25 cellular contexts compared by ENCODE assay signal in the genomic region with DNA sequence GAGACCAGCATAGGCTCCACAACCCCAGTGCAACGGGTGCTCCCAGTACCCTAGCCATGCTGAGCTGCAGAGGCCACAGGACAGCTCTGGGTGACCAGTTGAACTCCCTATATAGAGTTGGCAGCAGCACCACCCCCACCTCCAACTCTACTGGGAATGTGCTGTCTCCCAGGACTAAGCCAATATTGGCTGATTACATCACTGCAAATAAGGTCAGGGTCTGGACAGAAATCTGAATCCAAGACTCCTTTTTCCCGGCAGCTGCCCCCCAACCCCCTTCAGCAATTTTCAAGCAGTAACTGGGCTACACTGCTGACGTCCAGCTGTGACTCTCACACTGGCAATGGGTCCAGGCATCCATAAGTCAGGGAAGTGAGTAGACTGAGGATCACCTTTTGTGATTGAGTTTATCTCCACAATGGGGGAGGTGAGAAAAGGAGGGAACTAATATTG. TPM values are rescaled to one million over a fixed set of nuclear protein-coding genes. Genes with fewer than 3 reads are reported as not detected.
DNase-seq lines count a peak whose midpoint lies in the region; ATAC-seq and TF ChIP-seq lines count a peak whose summit lies in the region.
"Had no signal": no experiment of that assay in that cellular context is flagged by ENCODE, and none has a peak within 500 bp of the region (broad histone marks: within the 10 kb centered on the region; RNA-seq: fewer than 3 reads in every experiment).

A gene with protein sequence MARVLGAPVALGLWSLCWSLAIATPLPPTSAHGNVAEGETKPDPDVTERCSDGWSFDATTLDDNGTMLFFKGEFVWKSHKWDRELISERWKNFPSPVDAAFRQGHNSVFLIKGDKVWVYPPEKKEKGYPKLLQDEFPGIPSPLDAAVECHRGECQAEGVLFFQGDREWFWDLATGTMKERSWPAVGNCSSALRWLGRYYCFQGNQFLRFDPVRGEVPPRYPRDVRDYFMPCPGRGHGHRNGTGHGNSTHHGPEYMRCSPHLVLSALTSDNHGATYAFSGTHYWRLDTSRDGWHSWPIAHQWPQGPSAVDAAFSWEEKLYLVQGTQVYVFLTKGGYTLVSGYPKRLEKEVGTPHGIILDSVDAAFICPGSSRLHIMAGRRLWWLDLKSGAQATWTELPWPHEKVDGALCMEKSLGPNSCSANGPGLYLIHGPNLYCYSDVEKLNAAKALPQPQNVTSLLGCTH (minus strand): TSS at position 82 of the 453 bp plus-strand sequence. CDS start 24 bp downstream, at position 58.

- H4K8ac ChIP-seq in IMR-90 (ENCODE audit: low read depth in 2 of 2, low read length in 2 of 2), result no peak within 1 kb of the TSS

- ATAC-seq in IMR-90 (ENCODE audit: low read depth), result no peak
- ATAC-seq: GM23338, Panc1 had no signal

- H3K4me3 ChIP-seq in Caco-2 (ENCODE audit: low read depth, low read length) (no peak within 1 kb of the TSS), IMR-90 (ENCODE audit: insufficient read depth, low read depth, low read length) (no peak within 1 kb of the TSS), hepatocyte (no peak within 1 kb of the TSS), neural cell (ENCODE audit: low read length) (no peak within 1 kb of the TSS)
- H3K4me3 ChIP-seq: BLaER1, GM23338, HAP-1 had no signal

- no peaks in the 10 kb centered on the region for H3K9me2 ChIP-seq in hepatocyte (replicated peaks; ENCODE audit: insufficient read depth)
- H3K9me2 ChIP-seq in neural cell (ENCODE audit: insufficient read depth, low read length), result no peaks in the 10 kb centered on the region

- TF ChIP-seq RAD21 in IMR-90 (IDR thresholded peaks at IDR 0.05; ENCODE audit: low read length), result no peak
- no peak for TF ChIP-seq RAD21 in neural cell (conservative IDR thresholded peaks at IDR 0.05)

- dilution Hi-C loops in IMR-90 (cut with HindIII; ENCODE audit: low sequenced_read_pairs, unreplicated experiment), result no loop called here

- H3K27me3 ChIP-seq in Caco-2 (replicated peaks; ENCODE audit: control insufficient read depth, insufficient read depth, low read length) (no peaks in the 10 kb centered on the region), IMR-90 (ENCODE audit: control insufficient read depth, insufficient read depth, low read length) (no peaks in the 10 kb centered on the region), hepatocyte (no peaks in the 10 kb centered on the region), neural cell (ENCODE audit: insufficient read depth, low read depth, low read length) (no peaks in the 10 kb centered on the region)
- H3K27me3 ChIP-seq: BLaER1 had no signal

- H2AK9ac ChIP-seq in IMR-90 (replicated peaks; ENCODE audit: low read depth, low read length, poor library complexity), result no peak within 1 kb of the TSS

- no peak within 1 kb of the TSS for H2BK15ac ChIP-seq in IMR-90 (ENCODE audit: low read depth, low read length)

- H3K4me1 ChIP-seq in Caco-2 (peaks cover 29% of the 10 kb centered on the region), IMR-90 (ENCODE audit: control insufficient read depth, insufficient read depth, low read length) (no peaks in the 10 kb centered on the region), hepatocyte (ENCODE audit: insufficient read depth) (peaks cover 20% of the 10 kb centered on the region)
- H3K4me1 ChIP-seq: HAP-1 had no signal

- H3K18ac ChIP-seq in IMR-90 (ENCODE audit: low read depth, low read length), result no peak within 1 kb of the TSS

- no peak for TF ChIP-seq POLR2A in IMR-90 (IDR thresholded peaks at IDR 0.05; ENCODE audit: low read depth, low read length)

- H3K14ac ChIP-seq in IMR-90 (replicated peaks; ENCODE audit: low read depth, low read length), result no peak within 1 kb of the TSS

- CTCF ChIA-PET in Caco-2 (lab: Charles Lee) (interaction anchor here (1.0 to 8.4 kb wide), 3 partner anchors 41 to 78 kb away, joined by 4 to 190 read pairs (median 4); a partner anchor contains a TSS), IMR-90 (lab: Yijun Ruan, JAX) (interaction anchor here (1.2 to 6.7 kb wide), 2 partner anchors 56 to 62 kb away, joined by 3 to 107 read pairs; no protein-coding TSS in a partner anchor)

- no peaks in the 10 kb centered on the region for H3K27me3 Mint-ChIP-seq in Caco-2 (ENCODE audit: insufficient read depth, unreplicated experiment)
- H3K27me3 Mint-ChIP-seq: CD4-positive, alpha-beta T cell had no signal

- no peak within 1 kb of the TSS for H4K91ac ChIP-seq in IMR-90 (ENCODE audit: insufficient read depth, low read depth, low read length)

- BruUV-seq in Caco-2 (replicated peaks; lab: Mats Ljungman, UMichigan) (no TSS peak), IMR-90 (replicated peaks; lab: Mats Ljungman, UMichigan) (no TSS peak)

- H3K23ac ChIP-seq in IMR-90 (ENCODE audit: low read depth, low read length), result no peak within 1 kb of the TSS

- H4K20me1 ChIP-seq in IMR-90 (ENCODE audit: insufficient read depth, low read length) (no peaks in the 10 kb centered on the region), hepatocyte (ENCODE audit: insufficient read depth, poor library complexity, severe bottlenecking) (no peaks in the 10 kb centered on the region), neural cell (ENCODE audit: insufficient read depth) (no peaks in the 10 kb centered on the region)
- H4K20me1 ChIP-seq: BLaER1 had no signal

- H3F3A ChIP-seq in neural cell (ENCODE audit: insufficient read depth, low read length, poor library complexity, severe bottlenecking), result no peaks in the 10 kb centered on the region

- no peak for TF ChIP-seq EP300 in neural cell (conservative IDR thresholded peaks at IDR 0.05; ENCODE audit: poor library complexity, severe bottlenecking)

- POLR2A ChIA-PET in Caco-2 (lab: Charles Lee), result interaction anchor here (1.3 kb wide), 1 partner anchor 40 kb away, joined by 5 read pairs; a partner anchor contains a TSS
- POLR2A ChIA-PET in IMR-90 (lab: Charles Lee; ENCODE audit: unreplicated experiment), result no interaction called here

- H3K4me3 Mint-ChIP-seq in Caco-2 (ENCODE audit: unreplicated experiment), result no peak within 1 kb of the TSS
- H3K4me3 Mint-ChIP-seq: CD4-positive, alpha-beta T cell; GM23338; IgD-negative memory B cell had no signal

- in situ Hi-C loops in IMR-90 (cut with MboI; ENCODE audit: low sequenced_read_pairs), result loop anchor here (5.0 kb wide), 1 partner anchor 59 kb away; no protein-coding TSS in a partner anchor

- H3K9ac ChIP-seq in IMR-90 (ENCODE audit: low read depth, low read length), result no peak within 1 kb of the TSS
- no peak within 1 kb of the TSS for H3K9ac ChIP-seq in neural cell (ENCODE audit: low read length)
- H3K9ac ChIP-seq: BLaER1 had no signal

- H2AK5ac ChIP-seq in IMR-90 (ENCODE audit: low read depth, low read length), result no peak within 1 kb of the TSS

- H2BK120ac ChIP-seq in IMR-90 (ENCODE audit: low read depth, low read length), result no peak within 1 kb of the TSS

- H3K4ac ChIP-seq in IMR-90 (ENCODE audit: low read depth, low read length), result no peak within 1 kb of the TSS

- no peak within 1 kb of the TSS for H3K27ac ChIP-seq in IMR-90 (ENCODE audit: insufficient read depth, low read length)
- H3K27ac ChIP-seq in hepatocyte, result peak within 1 kb of the TSS; percentile 17
- no peak within 1 kb of the TSS for H3K27ac ChIP-seq in neural cell (ENCODE audit: low read length)
- H3K27ac ChIP-seq: BLaER1 had no signal

- no CpG with 5 or more reads among the region's 3 CpGs for WGBS in IMR-90 (ENCODE audit: extremely low coverage in 2 of 2, insufficient read length in 1 of 2), 2 experiments
- WGBS in hepatocyte (ENCODE audit: low lambda C conversion rate, missing lambda C conversion rate), result 45% methylated on average over 3 of the region's 3 CpGs

- H2BK5ac ChIP-seq in IMR-90 (ENCODE audit: low read depth, low read length, poor library complexity, severe bottlenecking), result no peak within 1 kb of the TSS

- no peak for TF ChIP-seq CTCF in Caco-2 (IDR thresholded peaks at IDR 0.05; ENCODE audit: insufficient read depth in 1 of 2, low read depth in 1 of 2, low read length in 1 of 2, severe bottlenecking in 1 of 2, unreplicated experiment in 1 of 2)
- TF ChIP-seq CTCF in IMR-90 (conservative IDR thresholded peaks at IDR 0.05; ENCODE audit: low read depth, low read length), result no peak
- no peak for TF ChIP-seq CTCF in hepatocyte (IDR thresholded peaks at IDR 0.05; ENCODE audit: poor library complexity)
- TF ChIP-seq CTCF in neural cell (IDR thresholded peaks at IDR 0.05; ENCODE audit: poor library complexity, severe bottlenecking), result no peak

- H3K9me3 ChIP-seq in Caco-2 (no peaks in the 10 kb centered on the region), IMR-90 (ENCODE audit: control insufficient read depth, insufficient read depth, low read length) (no peaks in the 10 kb centered on the region), hepatocyte (ENCODE audit: low read depth) (no peaks in the 10 kb centered on the region), neural cell (ENCODE audit: low read length) (no peaks in the 10 kb centered on the region)
- H3K9me3 ChIP-seq: BLaER1, HAP-1 had no signal

- H3K27ac Mint-ChIP-seq in Caco-2 (ENCODE audit: unreplicated experiment), result no peak within 1 kb of the TSS
- H3K27ac Mint-ChIP-seq: CD4-positive, alpha-beta T cell; GM23338; IgD-negative memory B cell had no signal

- peaks cover 5% of the 10 kb centered on the region for H3K4me1 Mint-ChIP-seq in Caco-2 (ENCODE audit: low read depth, unreplicated experiment)
- H3K4me1 Mint-ChIP-seq: GM23338, IgD-negative memory B cell had no signal

- no peaks in the 10 kb centered on the region for H3K36me3 ChIP-seq in Caco-2 (ENCODE audit: control insufficient read depth, insufficient read depth, low read length)
- H3K36me3 ChIP-seq in IMR-90 (ENCODE audit: control insufficient read depth, insufficient read depth, low read length), result no peaks in the 10 kb centered on the region
- no peaks in the 10 kb centered on the region for H3K36me3 ChIP-seq in hepatocyte (replicated peaks; ENCODE audit: insufficient read depth, low read depth)
- no peaks in the 10 kb centered on the region for H3K36me3 ChIP-seq in neural cell (ENCODE audit: insufficient read depth, low read length)
- H3K36me3 ChIP-seq: BLaER1, HAP-1 had no signal

- H3K79me2 ChIP-seq in hepatocyte (no peaks in the 10 kb centered on the region), neural cell (replicated peaks; ENCODE audit: insufficient read depth, low read length) (no peaks in the 10 kb centered on the region)

- H3K36me3 Mint-ChIP-seq in Caco-2 (ENCODE audit: insufficient read depth, unreplicated experiment), result no peaks in the 10 kb centered on the region
- H3K36me3 Mint-ChIP-seq: IgD-negative memory B cell had no signal

- peak; percentile 49 to 53 for DNase-seq in Caco-2
- DNase-seq in IMR-90, result no peak
- no peak for DNase-seq in hepatocyte (ENCODE audit: low spot score)
- no peak for DNase-seq in dermis blood vessel endothelial cell
- DNase-seq in T-helper 1 cell, result no peak
- no peak for DNase-seq in NCI-H748 treated with DMSO at 0.1 percent for 48 hours (lab: John Stamatoyannopoulos, UW)
- no peak for DNase-seq in ureter (ENCODE audit: low spot score)
- DNase-seq: ACHN; CD4-positive, alpha-beta T cell; COR-L47; DMS 273 treated with DMSO at 0.1 percent for 48 hours; MV-4-11; NCI-H1105 treated with DMSO at 0.1 percent for 48 hours; NCI-H2029 treated with DMSO at 0.1 percent for 48 hours; NCI-H226; NCI-H510A treated with DMSO at 0.1 percent for 48 hours; NCI-H82 had no signal

- no peaks in the 10 kb centered on the region for H3K9me1 ChIP-seq in IMR-90 (ENCODE audit: insufficient read depth, low read length)

- no peak within 1 kb of the TSS for H3K4me2 ChIP-seq in IMR-90 (ENCODE audit: low read depth, low read length)
- H3K4me2 ChIP-seq in hepatocyte, result peak within 1 kb of the TSS; percentile 68
- H3K4me2 ChIP-seq in neural cell (ENCODE audit: low read length), result no peak within 1 kb of the TSS
- H3K4me2 ChIP-seq: BLaER1, GM23338 had no signal

- intact Hi-C loops in Caco-2 (cut with micrococcal nuclease; ENCODE audit: unreplicated experiment) (loop anchor here (1.0 to 2.0 kb wide), 4 partner anchors 14 to 50 kb away; a partner anchor contains a TSS), IMR-90 (cut with micrococcal nuclease) (no loop called here)

- H3K79me1 ChIP-seq in IMR-90 (ENCODE audit: low read depth in 1 of 2, low read length in 2 of 2), result no peaks in the 10 kb centered on the region

- no peak within 1 kb of the TSS for H3K56ac ChIP-seq in IMR-90 (ENCODE audit: extremely low read depth, insufficient read depth, low read length)

- H2AFZ ChIP-seq in IMR-90 (replicated peaks; ENCODE audit: low read length, poor library complexity) (peak within 1 kb of the TSS; percentile 36), hepatocyte (no peak within 1 kb of the TSS), neural cell (ENCODE audit: low read depth, low read length) (no peak within 1 kb of the TSS)

- H3K9me3 Mint-ChIP-seq in Caco-2 (ENCODE audit: unreplicated experiment), result no peaks in the 10 kb centered on the region
- H3K9me3 Mint-ChIP-seq: CD4-positive, alpha-beta T cell; GM23338; IgD-negative memory B cell had no signal

- no peak within 1 kb of the TSS for H2BK20ac ChIP-seq in IMR-90 (ENCODE audit: low read depth, low read length)

- H4K5ac ChIP-seq in IMR-90 (ENCODE audit: low read depth, low read length), result no peak within 1 kb of the TSS

RNA-seq across cellular contexts. Expression of the gene that starts here (rescaled TPM):
- total RNA-seq in Caco-2 (2022), result 10.7 and 10.9 TPM in 2 replicates
- total RNA-seq in IMR-90 (2012; rRNA removed), result 0.36 and 0.56 TPM in 2 replicates
- 1.4 and 1.5 TPM in 2 replicates for polyA plus RNA-seq in IMR-90 (2012; rRNA removed)
- polyA plus RNA-seq in IMR-90 (2012; cell fraction: cytosol; rRNA removed), result 0.03 and 0.24 TPM in 2 replicates
- polyA plus RNA-seq in IMR-90 (2012; cell fraction: nucleus; rRNA removed; ENCODE audit: low replicate concordance), result 22.7 and 24.0 TPM in 2 replicates
- total RNA-seq in hepatocyte, result 361 and 367 TPM in 2 replicates
- 229 and 358 TPM in 2 replicates for polyA plus RNA-seq in hepatocyte
- 11.1 and 17.3 TPM in 2 replicates for polyA plus RNA-seq in neural cell
- 7.5 and 8.1 TPM in 2 replicates for polyA minus RNA-seq in neural cell
- total RNA-seq in dermis blood vessel endothelial cell, result 0.19 and 0.51 TPM in 2 replicates
- 1.2 TPM for total RNA-seq in ureter
- total RNA-seq: G401, M059J had no signal

Comparison
In these comparisons a context has a peak if more than half of its experiments do, and no peak if none do; other contexts are left out.
1. RNA of the gene that starts here (total RNA-seq): 361 to 367 TPM in hepatocyte; 10.7 to 10.9 TPM in Caco-2, 1.2 TPM in ureter (single experiment), 0.19 to 0.51 TPM in dermis blood vessel endothelial cell and 0.36 to 0.56 TPM in IMR-90; every median in the first group is over 10 times any median in the second.
2. DNase-seq: peak in Caco-2 (2 of 2); none in IMR-90 (single experiment), hepatocyte (single experiment), dermis blood vessel endothelial cell (single experiment), T-helper 1 cell (0 of 5), NCI-H748 treated with DMSO at 0.1 percent for 48 hours (single experiment) and ureter (single experiment).